ENCODE assay signal across 2 cellular contexts in the genomic region with DNA sequence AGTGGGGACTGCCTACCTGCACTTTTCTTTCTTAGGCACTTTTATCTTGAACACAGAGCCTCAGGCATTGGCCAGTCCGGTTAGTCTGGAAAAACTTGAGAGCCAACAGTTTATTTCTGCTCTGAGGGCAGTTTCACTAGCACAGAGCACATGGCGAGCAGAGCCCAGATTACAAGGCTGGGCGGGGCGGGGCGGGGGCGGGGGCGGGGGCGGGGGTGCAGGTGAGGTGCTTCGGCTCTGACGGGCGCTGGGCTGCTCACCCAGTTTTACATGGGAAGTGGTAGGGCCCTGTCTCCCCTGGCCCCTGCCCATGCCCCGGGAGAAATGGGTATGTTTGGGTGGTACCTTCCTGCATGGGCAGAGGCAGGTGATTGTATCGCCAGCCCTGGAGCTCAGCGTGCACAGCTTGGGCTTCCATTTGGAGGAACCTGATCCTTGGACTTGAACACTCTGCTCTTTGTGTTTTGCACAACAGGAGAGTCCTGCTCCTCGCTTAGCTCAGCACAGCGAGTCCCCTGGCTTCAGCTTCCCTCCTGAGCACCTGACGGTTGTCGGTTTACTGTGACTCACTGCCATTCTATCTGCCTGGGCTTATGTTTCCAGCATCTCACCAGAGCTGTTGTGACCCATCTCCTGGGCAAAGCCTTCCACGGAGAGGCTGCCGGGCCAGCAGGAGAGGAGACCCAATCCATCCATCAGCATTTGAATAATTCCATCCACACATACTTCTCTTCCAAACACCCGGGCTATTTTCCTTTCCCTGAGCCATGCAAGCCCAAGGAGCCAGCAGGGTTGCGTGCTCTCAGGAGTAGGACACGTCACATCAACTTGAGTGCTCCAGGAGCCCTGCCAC.
TF ChIP-seq lines count a peak whose summit lies in the region.

No MANE protein-coding gene starts in this region.

TF ChIP-seq in GM12878, 131 proteins besides CTCF, POLR2A, EP300 and RAD21 (continued from another document and continues in another):
- TF ChIP-seq E2F8 (IDR thresholded peaks at IDR 0.05; ENCODE audit: low read depth, partially characterized antibody), result no peak
- TF ChIP-seq SMAD1 (IDR thresholded peaks at IDR 0.05; ENCODE audit: low read depth, partially characterized antibody), result peak; percentile 37
- no peak for TF ChIP-seq CBX3 (IDR thresholded peaks at IDR 0.05; ENCODE audit: borderline replicate concordance, low read depth)
- TF ChIP-seq SMC3 (IDR thresholded peaks at IDR 0.05; ENCODE audit: borderline replicate concordance, low read length), result 0 out of 2 replicates have a peak, but pooled peaks have one; percentile 32
- TF ChIP-seq RFX5 (IDR thresholded peaks at IDR 0.05; ENCODE audit: low read depth, low read length), result no peak
- no peak for TF ChIP-seq NR2C2 (IDR thresholded peaks at IDR 0.05; ENCODE audit: borderline replicate concordance, control insufficient read depth, insufficient read length, low read depth)
- no peak for TF ChIP-seq PRDM15 (CRISPR knock-in tag; IDR thresholded peaks at IDR 0.05)
- TF ChIP-seq LARP7 (IDR thresholded peaks at IDR 0.05), result peak; percentile 44; the same call in 1 of the 2 replicates
- no peak for TF ChIP-seq MTA2 (IDR thresholded peaks at IDR 0.05; ENCODE audit: low read depth)
- TF ChIP-seq SMARCA5 (IDR thresholded peaks at IDR 0.05), result peak; percentile 58; the same call in 1 of the 2 replicates
- peak; percentile 86; the same call in 1 of the 2 replicates for TF ChIP-seq ATF7 (IDR thresholded peaks at IDR 0.05; ENCODE audit: low read depth)
- TF ChIP-seq HCFC1 (IDR thresholded peaks at IDR 0.05; ENCODE audit: low read length), result no peak
- TF ChIP-seq PML (IDR thresholded peaks at IDR 0.05; ENCODE audit: low read length), result no peak
- TF ChIP-seq, protein P1, sequence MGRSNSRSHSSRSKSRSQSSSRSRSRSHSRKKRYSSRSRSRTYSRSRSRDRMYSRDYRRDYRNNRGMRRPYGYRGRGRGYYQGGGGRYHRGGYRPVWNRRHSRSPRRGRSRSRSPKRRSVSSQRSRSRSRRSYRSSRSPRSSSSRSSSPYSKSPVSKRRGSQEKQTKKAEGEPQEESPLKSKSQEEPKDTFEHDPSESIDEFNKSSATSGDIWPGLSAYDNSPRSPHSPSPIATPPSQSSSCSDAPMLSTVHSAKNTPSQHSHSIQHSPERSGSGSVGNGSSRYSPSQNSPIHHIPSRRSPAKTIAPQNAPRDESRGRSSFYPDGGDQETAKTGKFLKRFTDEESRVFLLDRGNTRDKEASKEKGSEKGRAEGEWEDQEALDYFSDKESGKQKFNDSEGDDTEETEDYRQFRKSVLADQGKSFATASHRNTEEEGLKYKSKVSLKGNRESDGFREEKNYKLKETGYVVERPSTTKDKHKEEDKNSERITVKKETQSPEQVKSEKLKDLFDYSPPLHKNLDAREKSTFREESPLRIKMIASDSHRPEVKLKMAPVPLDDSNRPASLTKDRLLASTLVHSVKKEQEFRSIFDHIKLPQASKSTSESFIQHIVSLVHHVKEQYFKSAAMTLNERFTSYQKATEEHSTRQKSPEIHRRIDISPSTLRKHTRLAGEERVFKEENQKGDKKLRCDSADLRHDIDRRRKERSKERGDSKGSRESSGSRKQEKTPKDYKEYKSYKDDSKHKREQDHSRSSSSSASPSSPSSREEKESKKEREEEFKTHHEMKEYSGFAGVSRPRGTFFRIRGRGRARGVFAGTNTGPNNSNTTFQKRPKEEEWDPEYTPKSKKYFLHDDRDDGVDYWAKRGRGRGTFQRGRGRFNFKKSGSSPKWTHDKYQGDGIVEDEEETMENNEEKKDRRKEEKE (IDR thresholded peaks at IDR 0.05), result no peak; the same call in 1 of the 2 replicates
- TF ChIP-seq ZSCAN29 (IDR thresholded peaks at IDR 0.05), result no peak
- peak in 1 of 2 experiments; percentile 75; a peak in 2 of 3 replicates for TF ChIP-seq EGR1 (IDR thresholded peaks at IDR 0.05; ENCODE audit: borderline replicate concordance in 1 of 2, low read depth in 2 of 2, low read length in 2 of 2)
- no peak for TF ChIP-seq TCF7 (IDR thresholded peaks at IDR 0.05; ENCODE audit: borderline replicate concordance)
- TF ChIP-seq NR2C1 (IDR thresholded peaks at IDR 0.05), result no peak
- no peak for TF ChIP-seq IRF4 (IDR thresholded peaks at IDR 0.05; ENCODE audit: low read depth, low read length)
- no peak for TF ChIP-seq RELA (IDR thresholded peaks at IDR 0.05; ENCODE audit: borderline replicate concordance, partially characterized antibody)

TF ChIP-seq in HepG2, 621 proteins besides CTCF, POLR2A, EP300 and RAD21 (continued from another document and continues in another):
- TF ChIP-seq HNF4A (CRISPR knock-in tag; IDR thresholded peaks at IDR 0.05) (peak; percentile 92), U2AF2 (IDR thresholded peaks at IDR 0.05; ENCODE audit: low read depth, low read length) (no peak), SOX13 (IDR thresholded peaks at IDR 0.05) (no peak), SOX13 (CRISPR knock-in tag; conservative IDR thresholded peaks at IDR 0.05 in 1 of 2, IDR thresholded peaks at IDR 0.05 in 1 of 2) (0 out of 4 replicates have a peak, but pooled peaks of 1 of the 2 experiments have one; percentile 28), ZNF782 (CRISPR knock-in tag; IDR thresholded peaks at IDR 0.05; ENCODE audit: borderline replicate concordance) (peak; percentile 43; the same call in 1 of the 2 replicates), ZMAT3 (CRISPR knock-in tag; conservative IDR thresholded peaks at IDR 0.05) (0 out of 2 replicates have a peak, but pooled peaks have one; percentile 38), ZNF687 (CRISPR knock-in tag; IDR thresholded peaks at IDR 0.05) (peak; percentile 69), MYPOP (CRISPR knock-in tag; IDR thresholded peaks at IDR 0.05) (peak; percentile 60; the same call in 1 of the 2 replicates), PHF20 (CRISPR knock-in tag; IDR thresholded peaks at IDR 0.05) (0 out of 2 replicates have a peak, but pooled peaks have one; percentile 52), SRF (IDR thresholded peaks at IDR 0.05; ENCODE audit: low read depth, low read length) (no peak), ATF3 (CRISPR knock-in tag; IDR thresholded peaks at IDR 0.05) (no peak), FOXA3 (CRISPR knock-in tag; IDR thresholded peaks at IDR 0.05) (0 out of 2 replicates have a peak, but pooled peaks have one; percentile 38), ZEB1 (IDR thresholded peaks at IDR 0.05; ENCODE audit: insufficient replicate concordance, low read depth) (peak; percentile 63), ZFP90 (CRISPR knock-in tag; IDR thresholded peaks at IDR 0.05; ENCODE audit: borderline replicate concordance) (no peak), ZSCAN29 (CRISPR knock-in tag; conservative IDR thresholded peaks at IDR 0.05) (0 out of 2 replicates have a peak, but pooled peaks have one; percentile 44), ESRRA (CRISPR knock-in tag; IDR thresholded peaks at IDR 0.05; ENCODE audit: low read depth) (0 out of 2 replicates have a peak, but pooled peaks have one; percentile 34), ZNF414 (CRISPR knock-in tag; IDR thresholded peaks at IDR 0.05) (peak; percentile 49; the same call in 1 of the 2 replicates), ZNF124 (CRISPR knock-in tag; IDR thresholded peaks at IDR 0.05) (0 out of 2 replicates have a peak, but pooled peaks have one; percentile 17), MAFF (IDR thresholded peaks at IDR 0.05; ENCODE audit: low read depth, low read length) (0 out of 2 replicates have a peak, but pooled peaks have one; percentile 12), ZSCAN21 (CRISPR knock-in tag; IDR thresholded peaks at IDR 0.05; ENCODE audit: borderline replicate concordance) (no peak), ZNF160 (CRISPR knock-in tag; IDR thresholded peaks at IDR 0.05) (no peak), ZNF510 (CRISPR knock-in tag; IDR thresholded peaks at IDR 0.05; ENCODE audit: low read depth) (0 out of 2 replicates have a peak, but pooled peaks have one; percentile 65), NR0B2 (CRISPR knock-in tag; IDR thresholded peaks at IDR 0.05) (peak; percentile 61; the same call in 1 of the 2 replicates), YEATS4 (CRISPR knock-in tag; IDR thresholded peaks at IDR 0.05; ENCODE audit: borderline replicate concordance) (peak; percentile 81; the same call in 1 of the 2 replicates), ZNF614 (CRISPR knock-in tag; IDR thresholded peaks at IDR 0.05; ENCODE audit: borderline replicate concordance) (0 out of 2 replicates have a peak, but pooled peaks have one; percentile 60), PRPF4 (IDR thresholded peaks at IDR 0.05; ENCODE audit: low read depth, low read length, poor library complexity, severe bottlenecking) (no peak), FIP1L1 (IDR thresholded peaks at IDR 0.05; ENCODE audit: borderline replicate concordance, insufficient read depth, low read depth, low read length) (no peak)
- TF ChIP-seq, protein P2, sequence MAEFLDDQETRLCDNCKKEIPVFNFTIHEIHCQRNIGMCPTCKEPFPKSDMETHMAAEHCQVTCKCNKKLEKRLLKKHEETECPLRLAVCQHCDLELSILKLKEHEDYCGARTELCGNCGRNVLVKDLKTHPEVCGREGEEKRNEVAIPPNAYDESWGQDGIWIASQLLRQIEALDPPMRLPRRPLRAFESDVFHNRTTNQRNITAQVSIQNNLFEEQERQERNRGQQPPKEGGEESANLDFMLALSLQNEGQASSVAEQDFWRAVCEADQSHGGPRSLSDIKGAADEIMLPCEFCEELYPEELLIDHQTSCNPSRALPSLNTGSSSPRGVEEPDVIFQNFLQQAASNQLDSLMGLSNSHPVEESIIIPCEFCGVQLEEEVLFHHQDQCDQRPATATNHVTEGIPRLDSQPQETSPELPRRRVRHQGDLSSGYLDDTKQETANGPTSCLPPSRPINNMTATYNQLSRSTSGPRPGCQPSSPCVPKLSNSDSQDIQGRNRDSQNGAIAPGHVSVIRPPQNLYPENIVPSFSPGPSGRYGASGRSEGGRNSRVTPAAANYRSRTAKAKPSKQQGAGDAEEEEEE (CRISPR knock-in tag; IDR thresholded peaks at IDR 0.05; ENCODE audit: borderline replicate concordance), result no peak
- TF ChIP-seq, protein P3, sequence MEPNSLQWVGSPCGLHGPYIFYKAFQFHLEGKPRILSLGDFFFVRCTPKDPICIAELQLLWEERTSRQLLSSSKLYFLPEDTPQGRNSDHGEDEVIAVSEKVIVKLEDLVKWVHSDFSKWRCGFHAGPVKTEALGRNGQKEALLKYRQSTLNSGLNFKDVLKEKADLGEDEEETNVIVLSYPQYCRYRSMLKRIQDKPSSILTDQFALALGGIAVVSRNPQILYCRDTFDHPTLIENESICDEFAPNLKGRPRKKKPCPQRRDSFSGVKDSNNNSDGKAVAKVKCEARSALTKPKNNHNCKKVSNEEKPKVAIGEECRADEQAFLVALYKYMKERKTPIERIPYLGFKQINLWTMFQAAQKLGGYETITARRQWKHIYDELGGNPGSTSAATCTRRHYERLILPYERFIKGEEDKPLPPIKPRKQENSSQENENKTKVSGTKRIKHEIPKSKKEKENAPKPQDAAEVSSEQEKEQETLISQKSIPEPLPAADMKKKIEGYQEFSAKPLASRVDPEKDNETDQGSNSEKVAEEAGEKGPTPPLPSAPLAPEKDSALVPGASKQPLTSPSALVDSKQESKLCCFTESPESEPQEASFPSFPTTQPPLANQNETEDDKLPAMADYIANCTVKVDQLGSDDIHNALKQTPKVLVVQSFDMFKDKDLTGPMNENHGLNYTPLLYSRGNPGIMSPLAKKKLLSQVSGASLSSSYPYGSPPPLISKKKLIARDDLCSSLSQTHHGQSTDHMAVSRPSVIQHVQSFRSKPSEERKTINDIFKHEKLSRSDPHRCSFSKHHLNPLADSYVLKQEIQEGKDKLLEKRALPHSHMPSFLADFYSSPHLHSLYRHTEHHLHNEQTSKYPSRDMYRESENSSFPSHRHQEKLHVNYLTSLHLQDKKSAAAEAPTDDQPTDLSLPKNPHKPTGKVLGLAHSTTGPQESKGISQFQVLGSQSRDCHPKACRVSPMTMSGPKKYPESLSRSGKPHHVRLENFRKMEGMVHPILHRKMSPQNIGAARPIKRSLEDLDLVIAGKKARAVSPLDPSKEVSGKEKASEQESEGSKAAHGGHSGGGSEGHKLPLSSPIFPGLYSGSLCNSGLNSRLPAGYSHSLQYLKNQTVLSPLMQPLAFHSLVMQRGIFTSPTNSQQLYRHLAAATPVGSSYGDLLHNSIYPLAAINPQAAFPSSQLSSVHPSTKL (CRISPR knock-in tag; IDR thresholded peaks at IDR 0.05), result peak; percentile 61
